ENCODE assay signal across 1 cellular context in genomic region chr6:138590796-138591709, GRCh38.
TF ChIP-seq lines count a peak whose summit lies in the region.

No MANE protein-coding gene starts in this region.

TF ChIP-seq in HepG2, 621 proteins besides CTCF, POLR2A, EP300 and RAD21 (continued from another document and continues in another):
- TF ChIP-seq CEBPZ (IDR thresholded peaks at IDR 0.05; ENCODE audit: low read length) (no peak), SMYD3 (CRISPR knock-in tag; IDR thresholded peaks at IDR 0.05) (peak; percentile 55; the same call in 1 of the 2 replicates), ZBED4 (CRISPR knock-in tag; IDR thresholded peaks at IDR 0.05; ENCODE audit: borderline replicate concordance) (0 out of 2 replicates have a peak, but pooled peaks have one; percentile 28), HNF4A (CRISPR knock-in tag; IDR thresholded peaks at IDR 0.05) (peak; percentile 55), ONECUT2 (CRISPR knock-in tag; IDR thresholded peaks at IDR 0.05) (peak; percentile 55; the same call in 1 of the 2 replicates), ZNF841 (CRISPR knock-in tag; IDR thresholded peaks at IDR 0.05; ENCODE audit: borderline replicate concordance) (no peak), MXD4 (CRISPR knock-in tag; IDR thresholded peaks at IDR 0.05) (0 out of 2 replicates have a peak, but pooled peaks have one; percentile 32), ZNF646 (CRISPR knock-in tag; IDR thresholded peaks at IDR 0.05) (no peak), ZNF770 (CRISPR knock-in tag; IDR thresholded peaks at IDR 0.05) (peak; percentile 86; the same call in 1 of the 2 replicates), ZNF749 (CRISPR knock-in tag; IDR thresholded peaks at IDR 0.05; ENCODE audit: borderline replicate concordance) (no peak), ZNF367 (CRISPR knock-in tag; IDR thresholded peaks at IDR 0.05; ENCODE audit: borderline replicate concordance) (no peak), NFATC3 (CRISPR knock-in tag; IDR thresholded peaks at IDR 0.05) (no peak), ZNF777 (CRISPR knock-in tag; IDR thresholded peaks at IDR 0.05) (no peak), ZNF580 (CRISPR knock-in tag; IDR thresholded peaks at IDR 0.05; ENCODE audit: borderline replicate concordance, low read depth) (peak; percentile 73; the same call in 1 of the 2 replicates), USF2 (IDR thresholded peaks at IDR 0.05; ENCODE audit: low read depth, low read length) (no peak), USF2 (CRISPR knock-in tag; IDR thresholded peaks at IDR 0.05; ENCODE audit: borderline replicate concordance) (no peak), CBX2 (IDR thresholded peaks at IDR 0.05; ENCODE audit: low read depth, low read length) (no peak), CBX2 (CRISPR knock-in tag; IDR thresholded peaks at IDR 0.05; ENCODE audit: low read depth) (no peak), ZNF512B (CRISPR knock-in tag; IDR thresholded peaks at IDR 0.05; ENCODE audit: borderline replicate concordance) (0 out of 2 replicates have a peak, but pooled peaks have one; percentile 21), HNF4G (IDR thresholded peaks at IDR 0.05; ENCODE audit: borderline replicate concordance, low read depth, low read length) (peak; percentile 28; the same call in 1 of the 2 replicates), HNF4G (CRISPR knock-in tag; IDR thresholded peaks at IDR 0.05; ENCODE audit: borderline replicate concordance, low read depth) (no peak), GPBP1L1 (CRISPR knock-in tag; IDR thresholded peaks at IDR 0.05) (no peak), NFKB2 (CRISPR knock-in tag; IDR thresholded peaks at IDR 0.05; ENCODE audit: borderline replicate concordance) (no peak), MEIS2 (CRISPR knock-in tag; IDR thresholded peaks at IDR 0.05) (no peak), ZNF75D (CRISPR knock-in tag; IDR thresholded peaks at IDR 0.05; ENCODE audit: borderline replicate concordance) (no peak), ZNF225 (CRISPR knock-in tag; IDR thresholded peaks at IDR 0.05) (no peak), ZNF33B (CRISPR knock-in tag; IDR thresholded peaks at IDR 0.05) (no peak), SMAD3 (CRISPR knock-in tag; IDR thresholded peaks at IDR 0.05) (peak; percentile 71; the same call in 1 of the 2 replicates), SETDB1 (CRISPR knock-in tag; IDR thresholded peaks at IDR 0.05; ENCODE audit: borderline replicate concordance) (no peak), IKZF5 (CRISPR knock-in tag; IDR thresholded peaks at IDR 0.05) (0 out of 2 replicates have a peak, but pooled peaks have one; percentile 62), ZSCAN9 (CRISPR knock-in tag; IDR thresholded peaks at IDR 0.05; ENCODE audit: borderline replicate concordance) (no peak)
